1 cellular context compared by ENCODE assay signal in genomic region chr1:212957546-212957945, GRCh38.
TF ChIP-seq lines count a peak whose summit lies in the region.

No MANE protein-coding gene starts in this region.

TF ChIP-seq in GM23338, 12 proteins besides CTCF, POLR2A, EP300 and RAD21 (continued from another document):
- no peak for TF ChIP-seq ZNF462 (CRISPR knock-in tag; IDR thresholded peaks at IDR 0.05)
- TF ChIP-seq ZNF114 (CRISPR knock-in tag; IDR thresholded peaks at IDR 0.05) = no peak
- TF ChIP-seq STAT1 (IDR thresholded peaks at IDR 0.05; ENCODE audit: unreplicated experiment) = no peak
- no peak for TF ChIP-seq EZH2 (IDR thresholded peaks at IDR 0.05; ENCODE audit: low read depth, unreplicated experiment)
- TF ChIP-seq POLR2AphosphoS5 (IDR thresholded peaks at IDR 0.05; ENCODE audit: low read depth) = no peak; the same call in 1 of the 2 replicates
- TF ChIP-seq JUNB (IDR thresholded peaks at IDR 0.05; ENCODE audit: unreplicated experiment) = no peak
- no peak for TF ChIP-seq ETS1 (IDR thresholded peaks at IDR 0.05)
- TF ChIP-seq CREB1 (CRISPR knock-in tag; IDR thresholded peaks at IDR 0.05; ENCODE audit: low read depth) = no peak
- no peak for TF ChIP-seq REST (IDR thresholded peaks at IDR 0.05; ENCODE audit: unreplicated experiment)
